Comparison of ENCODE assay signal across 12 cellular contexts in the genomic region with DNA sequence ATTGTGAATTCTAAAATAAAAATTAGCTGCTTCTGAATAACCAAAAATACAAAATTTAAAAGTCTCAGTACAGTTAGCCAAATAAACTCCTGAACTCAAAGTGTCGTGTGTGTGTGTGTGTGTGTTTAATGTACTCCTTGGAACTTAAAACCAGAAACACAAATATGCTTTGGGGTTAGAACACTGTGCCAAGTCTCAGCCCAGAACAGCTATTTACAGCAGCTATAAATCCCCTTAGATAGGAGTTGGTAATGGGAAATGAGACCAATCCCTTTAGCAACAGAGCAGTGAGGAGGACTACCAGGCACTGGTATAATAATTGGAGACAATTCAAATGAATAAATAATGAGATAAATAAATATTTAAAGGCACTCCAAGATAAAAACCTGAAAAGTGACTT.
"Had no signal": no experiment of that assay in that cellular context is flagged by ENCODE, and none has a peak within 500 bp of the region (broad histone marks: within the 10 kb centered on the region; RNA-seq: fewer than 3 reads in every experiment).

No MANE protein-coding gene starts in this region.

- FAIRE-seq: colon had no signal

- DNase-seq: activated CD4-positive, CD25-positive, alpha-beta regulatory T cell treated with anti-CD3 and anti-CD28 coated beads, Interleukin-2, amount 50 U/mL, for 72 hours; activated naive CD4-positive, alpha-beta T cell treated with Interleukin-2 at 50 U/mL for 16 hours; aorta; erythroblast; hypothalamus; lower lobe of right lung; midbrain; stimulated activated CD4-positive, alpha-beta T cell treated with anti-CD3 and anti-CD28 coated beads, Interleukin-15, amount 100 ng/mL, for 24 hours; stimulated activated CD4-positive, alpha-beta T cell treated with anti-CD3 and anti-CD28 coated beads, Interleukin-4, amount 100 ng/mL, for 24 hours; stimulated activated naive CD4-positive, alpha-beta T cell had no signal

- H3K4me3 ChIP-seq: lower lobe of right lung, SK-N-MC had no signal

- H3K4me1 ChIP-seq: lower lobe of right lung had no signal

- H3K27ac ChIP-seq: lower lobe of right lung, SK-N-MC had no signal

- H3K9me3 ChIP-seq: lower lobe of right lung had no signal
